In the genomic region with DNA sequence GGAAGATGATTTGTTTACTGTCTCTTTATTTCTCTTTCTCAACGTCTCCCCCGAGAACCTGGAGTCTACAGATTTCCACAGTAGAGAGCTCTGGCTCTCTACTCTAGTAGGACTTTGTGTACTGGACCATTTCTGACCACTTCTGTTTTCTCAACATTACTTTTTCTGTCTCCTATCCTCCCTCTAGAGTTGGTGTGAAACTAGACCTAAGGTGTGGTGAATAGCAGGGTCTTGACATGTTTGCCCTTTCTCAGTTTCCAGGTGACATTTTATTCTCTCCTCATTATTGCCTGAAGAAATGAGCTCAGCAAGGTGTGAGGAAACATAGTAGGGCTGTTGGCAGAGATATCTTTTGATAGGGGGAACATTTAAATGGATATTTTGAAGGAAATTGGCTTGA, we compare ENCODE assay signal across 2 cellular contexts.
TF ChIP-seq lines count a peak whose summit lies in the region.

No MANE protein-coding gene starts in this region.

TF ChIP-seq in K562, 482 proteins besides CTCF, POLR2A, EP300 and RAD21 (continued from another document):
- TF ChIP-seq ARHGAP35 (IDR thresholded peaks at IDR 0.05; ENCODE audit: partially characterized antibody) (no peak), PTTG1 (tag; IDR thresholded peaks at IDR 0.05; ENCODE audit: low read depth) (no peak), RBM17 (IDR thresholded peaks at IDR 0.05; ENCODE audit: borderline replicate concordance, low read depth, low read length) (no peak), SMAD4 (CRISPR knock-in tag; conservative IDR thresholded peaks at IDR 0.05) (no peak), ESRRB (CRISPR knock-in tag; IDR thresholded peaks at IDR 0.05; ENCODE audit: borderline replicate concordance) (no peak), RBM22 (IDR thresholded peaks at IDR 0.05; ENCODE audit: low read depth, low read length, poor library complexity, severe bottlenecking) (no peak), MCM5 (IDR thresholded peaks at IDR 0.05; ENCODE audit: low read depth) (no peak)
- TF ChIP-seq, protein P1, sequence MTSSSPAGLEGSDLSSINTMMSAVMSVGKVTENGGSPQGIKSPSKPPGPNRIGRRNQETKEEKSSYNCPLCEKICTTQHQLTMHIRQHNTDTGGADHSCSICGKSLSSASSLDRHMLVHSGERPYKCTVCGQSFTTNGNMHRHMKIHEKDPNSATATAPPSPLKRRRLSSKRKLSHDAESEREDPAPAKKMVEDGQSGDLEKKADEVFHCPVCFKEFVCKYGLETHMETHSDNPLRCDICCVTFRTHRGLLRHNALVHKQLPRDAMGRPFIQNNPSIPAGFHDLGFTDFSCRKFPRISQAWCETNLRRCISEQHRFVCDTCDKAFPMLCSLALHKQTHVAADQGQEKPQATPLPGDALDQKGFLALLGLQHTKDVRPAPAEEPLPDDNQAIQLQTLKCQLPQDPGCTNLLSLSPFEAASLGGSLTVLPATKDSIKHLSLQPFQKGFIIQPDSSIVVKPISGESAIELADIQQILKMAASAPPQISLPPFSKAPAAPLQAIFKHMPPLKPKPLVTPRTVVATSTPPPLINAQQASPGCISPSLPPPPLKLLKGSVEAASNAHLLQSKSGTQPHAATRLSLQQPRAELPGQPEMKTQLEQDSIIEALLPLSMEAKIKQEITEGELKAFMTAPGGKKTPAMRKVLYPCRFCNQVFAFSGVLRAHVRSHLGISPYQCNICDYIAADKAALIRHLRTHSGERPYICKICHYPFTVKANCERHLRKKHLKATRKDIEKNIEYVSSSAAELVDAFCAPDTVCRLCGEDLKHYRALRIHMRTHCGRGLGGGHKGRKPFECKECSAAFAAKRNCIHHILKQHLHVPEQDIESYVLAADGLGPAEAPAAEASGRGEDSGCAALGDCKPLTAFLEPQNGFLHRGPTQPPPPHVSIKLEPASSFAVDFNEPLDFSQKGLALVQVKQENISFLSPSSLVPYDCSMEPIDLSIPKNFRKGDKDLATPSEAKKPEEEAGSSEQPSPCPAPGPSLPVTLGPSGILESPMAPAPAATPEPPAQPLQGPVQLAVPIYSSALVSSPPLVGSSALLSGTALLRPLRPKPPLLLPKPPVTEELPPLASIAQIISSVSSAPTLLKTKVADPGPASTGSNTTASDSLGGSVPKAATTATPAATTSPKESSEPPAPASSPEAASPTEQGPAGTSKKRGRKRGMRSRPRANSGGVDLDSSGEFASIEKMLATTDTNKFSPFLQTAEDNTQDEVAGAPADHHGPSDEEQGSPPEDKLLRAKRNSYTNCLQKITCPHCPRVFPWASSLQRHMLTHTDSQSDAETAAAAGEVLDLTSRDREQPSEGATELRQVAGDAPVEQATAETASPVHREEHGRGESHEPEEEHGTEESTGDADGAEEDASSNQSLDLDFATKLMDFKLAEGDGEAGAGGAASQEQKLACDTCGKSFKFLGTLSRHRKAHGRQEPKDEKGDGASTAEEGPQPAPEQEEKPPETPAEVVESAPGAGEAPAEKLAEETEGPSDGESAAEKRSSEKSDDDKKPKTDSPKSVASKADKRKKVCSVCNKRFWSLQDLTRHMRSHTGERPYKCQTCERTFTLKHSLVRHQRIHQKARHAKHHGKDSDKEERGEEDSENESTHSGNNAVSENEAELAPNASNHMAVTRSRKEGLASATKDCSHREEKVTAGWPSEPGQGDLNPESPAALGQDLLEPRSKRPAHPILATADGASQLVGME (CRISPR knock-in tag; IDR thresholded peaks at IDR 0.05), result no peak
TF ChIP-seq in K562: peak in this region for 0.

TF ChIP-seq in HepG2, 621 proteins besides CTCF, POLR2A, EP300 and RAD21 (continued from another document):
- TF ChIP-seq, protein P2, sequence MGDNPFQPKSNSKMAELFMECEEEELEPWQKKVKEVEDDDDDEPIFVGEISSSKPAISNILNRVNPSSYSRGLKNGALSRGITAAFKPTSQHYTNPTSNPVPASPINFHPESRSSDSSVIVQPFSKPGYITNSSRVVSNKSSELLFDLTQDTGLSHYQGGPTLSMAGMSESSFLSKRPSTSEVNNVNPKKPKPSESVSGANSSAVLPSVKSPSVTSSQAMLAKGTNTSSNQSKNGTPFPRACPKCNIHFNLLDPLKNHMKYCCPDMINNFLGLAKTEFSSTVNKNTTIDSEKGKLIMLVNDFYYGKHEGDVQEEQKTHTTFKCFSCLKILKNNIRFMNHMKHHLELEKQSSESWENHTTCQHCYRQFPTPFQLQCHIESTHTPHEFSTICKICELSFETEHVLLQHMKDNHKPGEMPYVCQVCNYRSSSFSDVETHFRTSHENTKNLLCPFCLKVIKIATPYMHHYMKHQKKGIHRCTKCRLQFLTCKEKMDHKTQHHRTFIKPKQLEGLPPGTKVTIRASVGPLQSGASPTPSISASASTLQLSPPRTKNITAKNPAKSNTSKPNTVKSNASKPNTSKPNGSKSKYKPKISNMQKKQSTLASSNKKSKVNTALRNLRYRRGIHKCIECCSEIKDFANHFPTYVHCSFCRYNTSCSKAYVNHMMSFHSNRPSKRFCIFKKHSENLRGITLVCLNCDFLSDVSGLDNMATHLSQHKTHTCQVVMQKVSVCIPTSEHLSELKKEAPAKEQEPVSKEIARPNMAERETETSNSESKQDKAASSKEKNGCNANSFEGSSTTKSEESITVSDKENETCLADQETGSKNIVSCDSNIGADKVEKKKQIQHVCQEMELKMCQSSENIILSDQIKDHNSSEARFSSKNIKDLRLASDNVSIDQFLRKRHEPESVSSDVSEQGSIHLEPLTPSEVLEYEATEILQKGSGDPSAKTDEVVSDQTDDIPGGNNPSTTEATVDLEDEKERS (CRISPR knock-in tag; IDR thresholded peaks at IDR 0.05), result no peak
- TF ChIP-seq HNF4A (CRISPR knock-in tag; IDR thresholded peaks at IDR 0.05) (no peak), PHF5A (CRISPR knock-in tag; IDR thresholded peaks at IDR 0.05; ENCODE audit: low read depth, unreplicated experiment) (no peak), ZFP90 (CRISPR knock-in tag; IDR thresholded peaks at IDR 0.05; ENCODE audit: borderline replicate concordance) (no peak), ZNF205 (CRISPR knock-in tag; IDR thresholded peaks at IDR 0.05) (no peak), ZNF660 (CRISPR knock-in tag; IDR thresholded peaks at IDR 0.05; ENCODE audit: borderline replicate concordance, low read depth) (no peak), ZNF34 (CRISPR knock-in tag; IDR thresholded peaks at IDR 0.05; ENCODE audit: borderline replicate concordance) (no peak), MYPOP (CRISPR knock-in tag; IDR thresholded peaks at IDR 0.05) (no peak)
- TF ChIP-seq, protein P3, sequence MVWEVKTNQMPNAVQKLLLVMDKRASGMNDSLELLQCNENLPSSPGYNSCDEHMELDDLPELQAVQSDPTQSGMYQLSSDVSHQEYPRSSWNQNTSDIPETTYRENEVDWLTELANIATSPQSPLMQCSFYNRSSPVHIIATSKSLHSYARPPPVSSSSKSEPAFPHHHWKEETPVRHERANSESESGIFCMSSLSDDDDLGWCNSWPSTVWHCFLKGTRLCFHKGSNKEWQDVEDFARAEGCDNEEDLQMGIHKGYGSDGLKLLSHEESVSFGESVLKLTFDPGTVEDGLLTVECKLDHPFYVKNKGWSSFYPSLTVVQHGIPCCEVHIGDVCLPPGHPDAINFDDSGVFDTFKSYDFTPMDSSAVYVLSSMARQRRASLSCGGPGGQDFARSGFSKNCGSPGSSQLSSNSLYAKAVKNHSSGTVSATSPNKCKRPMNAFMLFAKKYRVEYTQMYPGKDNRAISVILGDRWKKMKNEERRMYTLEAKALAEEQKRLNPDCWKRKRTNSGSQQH (CRISPR knock-in tag; IDR thresholded peaks at IDR 0.05; ENCODE audit: low read depth), result no peak
